In genomic region chr1:111030590-111030989, GRCh38 we compare ENCODE assay signal across 8 cellular contexts.
DNase-seq lines count a peak whose midpoint lies in the region; ATAC-seq and TF ChIP-seq lines count a peak whose summit lies in the region.

No MANE protein-coding gene starts in this region.

- H3K4me1 ChIP-seq in ascending aorta, result no peaks in the 10 kb centered on the region

- H3K4me3 Mint-ChIP-seq in activated T-cell treated with anti-CD3 and anti-CD28 coated beads, Interleukin-2, amount 50 U/mL, for 24 hours, result no peak overlapping the region

- no peaks in the 10 kb centered on the region for H3K27me3 ChIP-seq in ascending aorta

- H3K36me3 Mint-ChIP-seq in activated T-cell treated with anti-CD3 and anti-CD28 coated beads, Interleukin-2, amount 50 U/mL, for 24 hours (ENCODE audit: low read depth), result no peaks in the 10 kb centered on the region

- H3K36me3 ChIP-seq in ascending aorta, result no peaks in the 10 kb centered on the region

- H3K27ac Mint-ChIP-seq in activated T-cell treated with anti-CD3 and anti-CD28 coated beads, Interleukin-2, amount 50 U/mL, for 24 hours, result no peak overlapping the region

- peaks cover 11% of the 10 kb centered on the region for H3K27me3 Mint-ChIP-seq in activated T-cell treated with anti-CD3 and anti-CD28 coated beads, Interleukin-2, amount 50 U/mL, for 24 hours

- ATAC-seq in SK-N-SH treated with all-trans-retinoic acid at 6 μM for 48 hours (peak; percentile 85), GM21390 (IDR thresholded peaks at IDR 0.05; ENCODE audit: unreplicated experiment) (no peak)

- peaks cover 1% of the 10 kb centered on the region for H3K4me1 Mint-ChIP-seq in activated T-cell treated with anti-CD3 and anti-CD28 coated beads, Interleukin-2, amount 50 U/mL, for 24 hours (ENCODE audit: low read depth)

- intact Hi-C loops in ascending aorta (cut with DNase I), result no loop called here

- DNase-seq in activated T-cell treated with anti-CD3 and anti-CD28 coated beads for 1 hour (ENCODE audit: low read depth), result peak; percentile 41
- DNase-seq in activated T-cell treated with anti-CD3 and anti-CD28 coated beads, Interleukin-2, amount 50 U/mL, for 24 hours, result no peak
- peak; percentile 59 for DNase-seq in M059J (ENCODE audit: low read depth)
- DNase-seq in ascending aorta (ENCODE audit: low spot score in 2 of 2), result peak in 1 of 2 donors; percentile 64
- peak; percentile 65 for DNase-seq in kidney tubule cell (ENCODE audit: low spot score)
- peak; percentile 4 to 27 for DNase-seq in stimulated activated CD8-positive, alpha-beta memory T cell treated with anti-CD3 and anti-CD28 coated beads, Interleukin-2, amount 100 ng/mL, for 48 hours (ENCODE audit: low read depth in 2 of 2)

- no peak overlapping the region for H3K27ac ChIP-seq in ascending aorta

- TF ChIP-seq CTCF in ascending aorta (IDR thresholded peaks at IDR 0.05), result peak; percentile 5 to 46 (median 22)

- no peaks in the 10 kb centered on the region for H3K9me3 Mint-ChIP-seq in activated T-cell treated with anti-CD3 and anti-CD28 coated beads, Interleukin-2, amount 50 U/mL, for 24 hours

- H3K9me3 ChIP-seq in ascending aorta, result no peaks in the 10 kb centered on the region

- no peak overlapping the region for H3K4me3 ChIP-seq in ascending aorta

TF ChIP-seq in SK-N-SH treated with all-trans-retinoic acid at 6 μM for 48 hours, 23 proteins besides CTCF, POLR2A, EP300 and RAD21:
- no peak for TF ChIP-seq PATZ1 (CRISPR knock-in tag; IDR thresholded peaks at IDR 0.05; ENCODE audit: borderline replicate concordance)
- TF ChIP-seq ZNF565 (CRISPR knock-in tag; conservative IDR thresholded peaks at IDR 0.05; ENCODE audit: low read depth), result no peak
- TF ChIP-seq ARNTL (CRISPR knock-in tag; IDR thresholded peaks at IDR 0.05; ENCODE audit: borderline replicate concordance, low read depth), result no peak
- TF ChIP-seq ZFP30 (CRISPR knock-in tag; IDR thresholded peaks at IDR 0.05), result no peak
- TF ChIP-seq CSRNP3 (CRISPR knock-in tag; IDR thresholded peaks at IDR 0.05), result no peak
- no peak for TF ChIP-seq SNAI2 (CRISPR knock-in tag; IDR thresholded peaks at IDR 0.05)
- TF ChIP-seq CSDC2 (CRISPR knock-in tag; IDR thresholded peaks at IDR 0.05), result no peak
- no peak for TF ChIP-seq TCF4 (CRISPR knock-in tag; IDR thresholded peaks at IDR 0.05; ENCODE audit: borderline replicate concordance)
- TF ChIP-seq BACH2 (CRISPR knock-in tag; IDR thresholded peaks at IDR 0.05; ENCODE audit: borderline replicate concordance), result no peak
- TF ChIP-seq OSR1 (CRISPR knock-in tag; IDR thresholded peaks at IDR 0.05), result no peak
- no peak for TF ChIP-seq PPARA (CRISPR knock-in tag; IDR thresholded peaks at IDR 0.05; ENCODE audit: borderline replicate concordance)
- no peak for TF ChIP-seq ZNF8 (CRISPR knock-in tag; IDR thresholded peaks at IDR 0.05)
- TF ChIP-seq TOX (CRISPR knock-in tag; IDR thresholded peaks at IDR 0.05; ENCODE audit: borderline replicate concordance), result no peak
- no peak for TF ChIP-seq POU6F1 (CRISPR knock-in tag; IDR thresholded peaks at IDR 0.05; ENCODE audit: borderline replicate concordance, low read depth)
- TF ChIP-seq CREB5 (CRISPR knock-in tag; IDR thresholded peaks at IDR 0.05; ENCODE audit: low read depth), result no peak
- TF ChIP-seq TSHZ2 (CRISPR knock-in tag; IDR thresholded peaks at IDR 0.05), result no peak
- no peak for TF ChIP-seq RARB (CRISPR knock-in tag; IDR thresholded peaks at IDR 0.05)
